In the genomic region with DNA sequence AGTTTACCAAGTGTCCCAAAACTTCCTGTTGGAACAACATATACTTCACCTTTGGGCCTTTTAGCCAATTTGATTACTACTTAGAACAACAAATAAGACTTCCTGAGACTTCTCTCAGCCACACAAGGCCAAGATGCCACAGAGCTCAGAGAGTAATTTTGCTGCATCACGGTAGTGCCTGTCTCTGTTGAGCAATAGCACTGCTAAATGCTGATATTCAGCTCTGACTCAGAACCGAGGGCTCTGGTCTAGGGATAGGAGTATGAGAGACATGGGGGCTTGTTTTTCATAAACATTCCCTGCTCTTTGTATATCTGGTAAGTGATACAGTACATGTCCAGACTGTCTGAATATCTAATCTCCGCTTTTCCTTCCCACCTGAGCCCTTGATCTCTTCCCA, we compare ENCODE assay signal across 14 cellular contexts.
A peak's percentile ranks its signal among the peaks of the same experiment; 100 is the strongest.
DNase-seq lines count a peak whose midpoint lies in the region; ATAC-seq and TF ChIP-seq lines count a peak whose summit lies in the region.
"Had no signal": no experiment of that assay in that cellular context is flagged by ENCODE, and none has a peak within 500 bp of the region (broad histone marks: within the 10 kb centered on the region; RNA-seq: fewer than 3 reads in every experiment).

No MANE protein-coding gene starts in this region.

- H3K9me3 Mint-ChIP-seq in mesothelial cell of epicardium: peaks cover 5% of the 10 kb centered on the region

- DNase-seq in Right ventricle myocardium inferior (ENCODE audit: missing footprints) (no peak), cardiac septum (ENCODE audit: low spot score) (no peak), SKM-1 (lab: John Stamatoyannopoulos, UW; ENCODE audit: unreplicated experiment) (peak; percentile 6), foreskin keratinocyte (peak in 1 of 2 donors; percentile 28), upper lobe of right lung (no peak), NCI-H2081 (lab: John Stamatoyannopoulos, UW) (no peak), left colon (no peak), mesothelial cell of epicardium (ENCODE audit: low spot score in 2 of 2, unreplicated experiment in 2 of 2) (no peak)
- DNase-seq: colonic mucosa, GDM1, heart left ventricle, mucosa of descending colon had no signal

- ATAC-seq in Right ventricle myocardium inferior (peak; percentile 39), foreskin keratinocyte (no peak), upper lobe of right lung (peak; percentile 75), left colon (no peak)
- ATAC-seq: mucosa of descending colon had no signal

- H3K36me3 ChIP-seq in upper lobe of right lung: no peaks in the 10 kb centered on the region
- H3K36me3 ChIP-seq: colonic mucosa, heart left ventricle, SJSA1 had no signal

- TF ChIP-seq CTCF in foreskin keratinocyte (conservative IDR thresholded peaks at IDR 0.05): no peak
- no peak for TF ChIP-seq CTCF in upper lobe of right lung (IDR thresholded peaks at IDR 0.05)
- TF ChIP-seq CTCF in mesothelial cell of epicardium (IDR thresholded peaks at IDR 0.05; ENCODE audit: unreplicated experiment): no peak

- no peak overlapping the region for H3K4me3 Mint-ChIP-seq in mesothelial cell of epicardium

- no peaks in the 10 kb centered on the region for H3K36me3 Mint-ChIP-seq in mesothelial cell of epicardium

- no peaks in the 10 kb centered on the region for H3K4me1 Mint-ChIP-seq in mesothelial cell of epicardium

- no peaks in the 10 kb centered on the region for H3K9me3 ChIP-seq in upper lobe of right lung
- H3K9me3 ChIP-seq: colonic mucosa, heart left ventricle, mucosa of descending colon, SJSA1 had no signal

- no peak overlapping the region for H3K4me3 ChIP-seq in upper lobe of right lung
- H3K4me3 ChIP-seq: colonic mucosa, heart left ventricle, mucosa of descending colon, SJSA1, skin epidermis had no signal

- H3K27ac Mint-ChIP-seq in mesothelial cell of epicardium: no peak overlapping the region

- intact Hi-C loops in Right ventricle myocardium inferior (cut with DNase I): no loop called here
- intact Hi-C loops in cardiac septum (cut with DNase I): no loop called here
- intact Hi-C loops in upper lobe of right lung (cut with DNase I): no loop called here
- intact Hi-C loops in left colon (cut with DNase I, micrococcal nuclease): no loop called here

- H3K27me3 Mint-ChIP-seq in mesothelial cell of epicardium (ENCODE audit: low read depth): peaks cover 11% of the 10 kb centered on the region

- H3K27me3 ChIP-seq in foreskin keratinocyte: peaks cover 4% of the 10 kb centered on the region
- no peaks in the 10 kb centered on the region for H3K27me3 ChIP-seq in upper lobe of right lung
- H3K27me3 ChIP-seq: colonic mucosa, heart left ventricle, SJSA1 had no signal

- H3K4me1 ChIP-seq in foreskin keratinocyte (no peaks in the 10 kb centered on the region), upper lobe of right lung (peaks cover 2% of the 10 kb centered on the region)
- H3K4me1 ChIP-seq: colonic mucosa, SJSA1 had no signal

- H3K27ac ChIP-seq in foreskin keratinocyte (peak overlapping the region; percentile 32), upper lobe of right lung (no peak overlapping the region)
- H3K27ac ChIP-seq: colonic mucosa, heart left ventricle, SJSA1, skin epidermis had no signal

Comparison
In these comparisons a context has a peak if more than half of its experiments do, and no peak if none do; other contexts are left out.
1. ATAC-seq: peak in Right ventricle myocardium inferior (single experiment) and upper lobe of right lung (single experiment); none in foreskin keratinocyte (single experiment) and left colon (single experiment).